In the genomic region with DNA sequence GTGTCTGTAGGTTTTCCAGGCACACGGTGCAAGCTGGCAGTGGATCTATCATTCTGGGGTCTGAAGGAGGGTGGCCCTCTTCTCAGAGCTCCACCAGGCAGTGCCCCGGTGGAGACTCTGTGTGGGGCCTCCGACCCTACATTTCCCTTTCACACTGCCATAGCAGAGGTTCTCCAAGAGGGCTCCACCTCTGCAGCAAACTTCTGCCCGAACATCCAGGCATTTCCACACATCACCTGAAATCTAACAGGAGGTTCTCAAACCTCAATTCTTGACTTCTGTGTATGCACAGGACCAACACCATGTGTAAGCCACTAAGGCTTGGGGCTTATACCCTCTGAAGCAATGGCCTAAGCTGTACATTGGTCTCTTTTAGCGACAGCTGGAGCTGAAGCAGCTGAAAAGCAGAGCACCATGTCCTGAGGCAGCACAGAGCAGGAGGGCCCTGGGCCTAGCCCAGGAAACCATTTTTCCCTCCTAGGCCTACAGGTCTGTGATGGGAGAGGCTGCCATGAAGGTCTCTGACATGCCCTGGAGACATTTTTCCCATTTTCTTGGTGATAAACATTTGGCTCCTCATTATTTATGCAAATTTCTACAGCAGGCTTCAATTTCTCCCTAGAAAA, we compare ENCODE assay signal across 19 cellular contexts.
"Had no signal": no experiment of that assay in that cellular context is flagged by ENCODE, and none has a peak within 500 bp of the region (broad histone marks: within the 10 kb centered on the region; RNA-seq: fewer than 3 reads in every experiment).

No MANE protein-coding gene starts in this region.

- H3K27me3 Mint-ChIP-seq: activated CD8-positive, alpha-beta T cell treated with anti-CD3 and anti-CD28 coated beads for 36 hours had no signal

- H3K27ac ChIP-seq: adrenal gland, colonic mucosa, neutrophil, skin epidermis, tibial nerve, vagina, WERI-Rb-1 had no signal

- ATAC-seq: esophagus mucosa, T-helper 17 cell had no signal

- DNase-seq: activated CD8-positive, alpha-beta T cell treated with anti-CD3 and anti-CD28 coated beads for 36 hours; activated naive CD4-positive, alpha-beta T cell treated with Interleukin-2 at 50 U/mL for 16 hours; colonic mucosa; mammary epithelial cell; naive B cell; posterior cingulate gyrus; retina; stimulated activated CD4-positive, alpha-beta T cell treated with anti-CD3 and anti-CD28 coated beads, Interleukin-15, amount 100 ng/mL, for 24 hours; stimulated activated CD4-positive, alpha-beta T cell treated with anti-CD3 and anti-CD28 coated beads, Interleukin-4, amount 100 ng/mL, for 1 hour; stimulated activated naive CD4-positive, alpha-beta T cell; T-helper 17 cell; WERI-Rb-1 had no signal

- H3K9me3 ChIP-seq: colonic mucosa, neutrophil, vagina had no signal

- H3K4me3 Mint-ChIP-seq: activated CD8-positive, alpha-beta T cell treated with anti-CD3 and anti-CD28 coated beads for 36 hours; T-helper 17 cell had no signal

- H3K27me3 ChIP-seq: adrenal gland, colonic mucosa, neutrophil, tibial nerve, vagina had no signal

- FAIRE-seq: islet of Langerhans had no signal

- H3K27ac Mint-ChIP-seq: T-helper 17 cell had no signal

- H3K36me3 ChIP-seq: adrenal gland, colonic mucosa, neutrophil, tibial nerve, vagina, WERI-Rb-1 had no signal

- H3K4me1 Mint-ChIP-seq: T-helper 17 cell had no signal

- H3K4me1 ChIP-seq: adrenal gland, colonic mucosa, tibial nerve, vagina had no signal

- H3K4me3 ChIP-seq: adrenal gland, colonic mucosa, skin epidermis, tibial nerve, vagina had no signal
